Comparison of ENCODE assay signal across 8 cellular contexts in genomic region chr22:43812890-43813289, GRCh38. TPM values are rescaled to one million over a fixed set of nuclear protein-coding genes. Genes with fewer than 3 reads are reported as not detected.
DNase-seq lines count a peak whose midpoint lies in the region; ATAC-seq and TF ChIP-seq lines count a peak whose summit lies in the region.

No MANE protein-coding gene starts in this region.

- H3K9me3 ChIP-seq in right atrium auricular region: no peaks in the 10 kb centered on the region
- no peaks in the 10 kb centered on the region for H3K9me3 ChIP-seq in vagina

- H3K4me1 Mint-ChIP-seq in brain: peaks cover 54% of the 10 kb centered on the region
- peaks cover 24% of the 10 kb centered on the region for H3K4me1 Mint-ChIP-seq in mesothelial cell of epicardium

- no peak for ATAC-seq in HG03565 (IDR thresholded peaks at IDR 0.05; ENCODE audit: unreplicated experiment)

- TF ChIP-seq CTCF in right atrium auricular region (IDR thresholded peaks at IDR 0.05) (no peak), brain (conservative IDR thresholded peaks at IDR 0.05) (no peak), mesothelial cell of epicardium (IDR thresholded peaks at IDR 0.05; ENCODE audit: unreplicated experiment) (no peak), vagina (IDR thresholded peaks at IDR 0.05) (no peak)

- H3K36me3 Mint-ChIP-seq in brain (peaks cover 9% of the 10 kb centered on the region), mesothelial cell of epicardium (peaks cover 5% of the 10 kb centered on the region)

- H3K9me3 Mint-ChIP-seq in brain (no peaks in the 10 kb centered on the region), mesothelial cell of epicardium (no peaks in the 10 kb centered on the region)

- H3K4me1 ChIP-seq in right atrium auricular region (peaks cover 0 to 14% of the 10 kb centered on the region in 2 donors), vagina (peaks cover 16% of the 10 kb centered on the region)

- H3K4me3 Mint-ChIP-seq in brain (peak overlapping the region; percentile 86 to 96 (median 89)), mesothelial cell of epicardium (peak overlapping the region; percentile 89)

- H3K4me3 ChIP-seq in right atrium auricular region: peak overlapping the region; percentile 70 to 83
- H3K4me3 ChIP-seq in vagina: peak overlapping the region; percentile 80 to 91

- H3K27ac Mint-ChIP-seq in brain: peak overlapping the region; percentile 89 to 96 (median 92)
- H3K27ac Mint-ChIP-seq in mesothelial cell of epicardium: peak overlapping the region; percentile 94

- no peak for TF ChIP-seq POLR2A in vagina (IDR thresholded peaks at IDR 0.05)

- peaks cover 3% of the 10 kb centered on the region for H3K27me3 Mint-ChIP-seq in brain
- no peaks in the 10 kb centered on the region for H3K27me3 Mint-ChIP-seq in mesothelial cell of epicardium (ENCODE audit: low read depth)

- H3K27ac ChIP-seq in right atrium auricular region (peak overlapping the region; percentile 73 to 78), vagina (peak overlapping the region; percentile 74)

- intact Hi-C loops in cardiac septum (cut with DNase I): loop anchor here (5.0 kb wide), 1 partner anchor 684 kb away; the partner anchor contains the start of gene RTL6
- intact Hi-C loops in vagina (cut with DNase I): no loop called here

- no peak for DNase-seq in right atrium auricular region (ENCODE audit: low spot score)
- no peak for DNase-seq in cardiac septum (ENCODE audit: low spot score)
- no peak for DNase-seq in mesothelial cell of epicardium (ENCODE audit: low spot score in 2 of 2, unreplicated experiment in 2 of 2)
- peak in 1 of 2 donors; percentile 52 for DNase-seq in vagina (ENCODE audit: extremely low spot score in 2 of 2)
- no peak for DNase-seq in globus pallidus (ENCODE audit: low spot score)
- DNase-seq in NCI-H774 (lab: John Stamatoyannopoulos, UW): no peak

- H3K27me3 ChIP-seq in right atrium auricular region: no peaks in the 10 kb centered on the region
- H3K27me3 ChIP-seq in vagina: no peaks in the 10 kb centered on the region

- no peaks in the 10 kb centered on the region for H3K36me3 ChIP-seq in right atrium auricular region
- no peaks in the 10 kb centered on the region for H3K36me3 ChIP-seq in vagina

RNA-seq across cellular contexts. Expression of gene EFCAB6, which starts 0.8 kb away (rescaled TPM):
- total RNA-seq in right atrium auricular region (1 to 10 TPM; 1.5 TPM), cardiac septum (1.3 TPM), mesothelial cell of epicardium (1.6 to 2.6 TPM (median 2.6 TPM) in 3 replicates), vagina (1.7 TPM)
- polyA plus RNA-seq in brain (ENCODE audit: insufficient read depth, low read depth, low replicate concordance): 0.90 TPM

RNA-seq across cellular contexts. Expression of gene SULT4A1, which starts 49.4 kb away (rescaled TPM):
- total RNA-seq in right atrium auricular region: under 1 TPM in 1 of 2 donors, not detected in 1; 0.12 TPM
- 0.13 TPM for total RNA-seq in cardiac septum
- 41.8 TPM for polyA plus RNA-seq in brain (ENCODE audit: insufficient read depth, low read depth, low replicate concordance)
- total RNA-seq in mesothelial cell of epicardium: 7.1 to 8.7 TPM (median 7.2 TPM) in 3 replicates
- 3.2 TPM for total RNA-seq in vagina
